2 cellular contexts compared by ENCODE assay signal in genomic region chr17:81607431-81607830, GRCh38.
TF ChIP-seq lines count a peak whose summit lies in the region.

No MANE protein-coding gene starts in this region.

TF ChIP-seq in IMR-90, 13 proteins besides CTCF, POLR2A, EP300 and RAD21:
- TF ChIP-seq NFE2L2 (IDR thresholded peaks at IDR 0.05; ENCODE audit: low read depth, low read length) (no peak), CHD1 (IDR thresholded peaks at IDR 0.05; ENCODE audit: low read depth, low read length) (no peak), RCOR1 (IDR thresholded peaks at IDR 0.05; ENCODE audit: insufficient replicate concordance, low read length) (no peak), RFX5 (IDR thresholded peaks at IDR 0.05; ENCODE audit: low read depth, low read length) (no peak), ELK1 (IDR thresholded peaks at IDR 0.05; ENCODE audit: borderline replicate concordance, low read depth, low read length) (no peak), MAFK (IDR thresholded peaks at IDR 0.05; ENCODE audit: low read depth, low read length) (no peak), SMC3 (IDR thresholded peaks at IDR 0.05; ENCODE audit: low read depth, low read length) (no peak), MXI1 (IDR thresholded peaks at IDR 0.05; ENCODE audit: borderline replicate concordance, low read depth, low read length) (no peak), USF2 (IDR thresholded peaks at IDR 0.05; ENCODE audit: low read depth, low read length) (no peak), CEBPB (IDR thresholded peaks at IDR 0.05; ENCODE audit: low read depth, low read length) (no peak), FOS (IDR thresholded peaks at IDR 0.05; ENCODE audit: low read depth, low read length) (no peak), BHLHE40 (IDR thresholded peaks at IDR 0.05; ENCODE audit: low read depth, low read length) (no peak), MAZ (IDR thresholded peaks at IDR 0.05; ENCODE audit: borderline replicate concordance, low read depth, low read length) (no peak)

TF ChIP-seq in GM23338, 12 proteins besides CTCF, POLR2A, EP300 and RAD21:
- TF ChIP-seq POLR2AphosphoS5 (IDR thresholded peaks at IDR 0.05; ENCODE audit: low read depth), result no peak
- no peak for TF ChIP-seq REST (IDR thresholded peaks at IDR 0.05; ENCODE audit: unreplicated experiment)
- TF ChIP-seq EZH2phosphoT487 (IDR thresholded peaks at IDR 0.05; ENCODE audit: unreplicated experiment), result no peak
- no peak for TF ChIP-seq ZNF114 (CRISPR knock-in tag; IDR thresholded peaks at IDR 0.05)
